ENCODE assay signal across 1 cellular context in genomic region chr3:3141939-3142338, GRCh38.
TF ChIP-seq lines count a peak whose summit lies in the region.

No MANE protein-coding gene starts in this region.

TF ChIP-seq in GM23338, 12 proteins besides CTCF, POLR2A, EP300 and RAD21 (continued from another document):
- no peak for TF ChIP-seq REST (IDR thresholded peaks at IDR 0.05; ENCODE audit: unreplicated experiment)
- no peak for TF ChIP-seq EZH2 (IDR thresholded peaks at IDR 0.05; ENCODE audit: low read depth, unreplicated experiment)
- no peak for TF ChIP-seq ZNF114 (CRISPR knock-in tag; IDR thresholded peaks at IDR 0.05)
- TF ChIP-seq ETS1 (IDR thresholded peaks at IDR 0.05) = no peak
- TF ChIP-seq POLR2AphosphoS5 (IDR thresholded peaks at IDR 0.05; ENCODE audit: low read depth) = no peak
- no peak for TF ChIP-seq STAT1 (IDR thresholded peaks at IDR 0.05; ENCODE audit: unreplicated experiment)
- no peak for TF ChIP-seq ZNF462 (CRISPR knock-in tag; IDR thresholded peaks at IDR 0.05)
- TF ChIP-seq NANOG (IDR thresholded peaks at IDR 0.05; ENCODE audit: borderline replicate concordance) = no peak
- no peak for TF ChIP-seq JUNB (IDR thresholded peaks at IDR 0.05; ENCODE audit: unreplicated experiment)
- TF ChIP-seq EZH2phosphoT487 (IDR thresholded peaks at IDR 0.05; ENCODE audit: unreplicated experiment) = no peak
